ENCODE assay signal across 1 cellular context in the genomic region with DNA sequence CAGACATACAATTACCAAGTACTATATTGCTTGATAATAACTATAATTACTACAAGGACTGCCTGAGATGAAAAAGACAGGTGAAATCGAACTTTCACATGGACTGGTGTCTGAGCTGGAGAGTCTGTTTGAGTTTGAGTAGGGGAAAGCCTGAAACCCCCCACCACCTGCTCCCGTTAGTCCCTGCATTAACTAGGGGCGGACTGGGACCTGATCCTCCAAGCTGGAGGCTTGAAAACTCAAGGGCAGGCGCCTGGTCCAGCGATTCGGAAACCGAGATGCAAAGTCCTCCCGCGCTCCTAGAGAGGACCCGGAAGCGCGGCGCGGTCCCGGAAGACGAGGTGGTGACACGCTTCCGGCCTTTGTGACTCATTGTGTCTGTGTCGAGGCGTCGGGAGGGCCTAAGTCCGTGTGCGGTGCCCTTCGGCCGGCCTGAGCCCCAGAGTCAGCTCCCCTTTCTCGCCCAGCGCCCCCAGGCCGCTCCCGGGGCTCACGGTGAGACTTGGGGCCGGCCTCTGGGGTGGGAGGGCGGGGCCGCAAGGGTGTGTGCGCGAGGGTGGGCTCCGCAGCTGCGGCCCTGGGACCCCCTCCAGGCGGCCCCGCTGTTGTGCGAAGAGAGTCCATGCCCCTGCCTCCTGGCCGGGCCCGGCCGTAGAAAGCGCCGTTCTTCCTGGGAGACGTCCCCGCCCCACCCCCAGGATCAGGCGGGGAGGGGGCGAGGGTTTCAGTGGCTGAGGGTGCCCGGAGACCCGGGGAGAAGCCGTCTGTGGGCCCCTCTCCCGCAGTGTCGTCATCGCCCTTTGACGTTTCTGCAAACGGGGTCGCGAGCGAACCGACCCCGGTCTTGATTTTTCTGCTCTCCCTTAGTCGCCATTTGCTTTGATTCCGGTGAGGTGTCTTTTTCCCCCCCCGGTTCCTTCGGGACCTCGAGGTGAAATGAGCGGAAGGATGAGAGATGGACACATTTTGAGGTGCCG.
TF ChIP-seq lines count a peak whose summit lies in the region.

Gene ZKSCAN1, plus strand, starts transcription at position 365 of the 977 bp plus-strand sequence. CDS start 7,911 bp downstream, outside the sequence.

TF ChIP-seq in HepG2, 621 proteins besides CTCF, POLR2A, EP300 and RAD21 (continued from another document and continues in another):
- TF ChIP-seq, protein P1, sequence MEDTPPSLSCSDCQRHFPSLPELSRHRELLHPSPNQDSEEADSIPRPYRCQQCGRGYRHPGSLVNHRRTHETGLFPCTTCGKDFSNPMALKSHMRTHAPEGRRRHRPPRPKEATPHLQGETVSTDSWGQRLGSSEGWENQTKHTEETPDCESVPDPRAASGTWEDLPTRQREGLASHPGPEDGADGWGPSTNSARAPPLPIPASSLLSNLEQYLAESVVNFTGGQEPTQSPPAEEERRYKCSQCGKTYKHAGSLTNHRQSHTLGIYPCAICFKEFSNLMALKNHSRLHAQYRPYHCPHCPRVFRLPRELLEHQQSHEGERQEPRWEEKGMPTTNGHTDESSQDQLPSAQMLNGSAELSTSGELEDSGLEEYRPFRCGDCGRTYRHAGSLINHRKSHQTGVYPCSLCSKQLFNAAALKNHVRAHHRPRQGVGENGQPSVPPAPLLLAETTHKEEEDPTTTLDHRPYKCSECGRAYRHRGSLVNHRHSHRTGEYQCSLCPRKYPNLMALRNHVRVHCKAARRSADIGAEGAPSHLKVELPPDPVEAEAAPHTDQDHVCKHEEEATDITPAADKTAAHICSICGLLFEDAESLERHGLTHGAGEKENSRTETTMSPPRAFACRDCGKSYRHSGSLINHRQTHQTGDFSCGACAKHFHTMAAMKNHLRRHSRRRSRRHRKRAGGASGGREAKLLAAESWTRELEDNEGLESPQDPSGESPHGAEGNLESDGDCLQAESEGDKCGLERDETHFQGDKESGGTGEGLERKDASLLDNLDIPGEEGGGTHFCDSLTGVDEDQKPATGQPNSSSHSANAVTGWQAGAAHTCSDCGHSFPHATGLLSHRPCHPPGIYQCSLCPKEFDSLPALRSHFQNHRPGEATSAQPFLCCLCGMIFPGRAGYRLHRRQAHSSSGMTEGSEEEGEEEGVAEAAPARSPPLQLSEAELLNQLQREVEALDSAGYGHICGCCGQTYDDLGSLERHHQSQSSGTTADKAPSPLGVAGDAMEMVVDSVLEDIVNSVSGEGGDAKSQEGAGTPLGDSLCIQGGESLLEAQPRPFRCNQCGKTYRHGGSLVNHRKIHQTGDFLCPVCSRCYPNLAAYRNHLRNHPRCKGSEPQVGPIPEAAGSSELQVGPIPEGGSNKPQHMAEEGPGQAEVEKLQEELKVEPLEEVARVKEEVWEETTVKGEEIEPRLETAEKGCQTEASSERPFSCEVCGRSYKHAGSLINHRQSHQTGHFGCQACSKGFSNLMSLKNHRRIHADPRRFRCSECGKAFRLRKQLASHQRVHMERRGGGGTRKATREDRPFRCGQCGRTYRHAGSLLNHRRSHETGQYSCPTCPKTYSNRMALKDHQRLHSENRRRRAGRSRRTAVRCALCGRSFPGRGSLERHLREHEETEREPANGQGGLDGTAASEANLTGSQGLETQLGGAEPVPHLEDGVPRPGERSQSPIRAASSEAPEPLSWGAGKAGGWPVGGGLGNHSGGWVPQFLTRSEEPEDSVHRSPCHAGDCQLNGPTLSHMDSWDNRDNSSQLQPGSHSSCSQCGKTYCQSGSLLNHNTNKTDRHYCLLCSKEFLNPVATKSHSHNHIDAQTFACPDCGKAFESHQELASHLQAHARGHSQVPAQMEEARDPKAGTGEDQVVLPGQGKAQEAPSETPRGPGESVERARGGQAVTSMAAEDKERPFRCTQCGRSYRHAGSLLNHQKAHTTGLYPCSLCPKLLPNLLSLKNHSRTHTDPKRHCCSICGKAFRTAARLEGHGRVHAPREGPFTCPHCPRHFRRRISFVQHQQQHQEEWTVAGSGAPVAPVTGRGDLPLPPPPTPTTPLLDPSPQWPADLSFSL (CRISPR knock-in tag; IDR thresholded peaks at IDR 0.05): no peak
- TF ChIP-seq FOSL1 (CRISPR knock-in tag; IDR thresholded peaks at IDR 0.05; ENCODE audit: borderline replicate concordance) (peak; percentile 84), CHD4 (IDR thresholded peaks at IDR 0.05; ENCODE audit: borderline replicate concordance, low read length) (no peak), ZNF264 (CRISPR knock-in tag; IDR thresholded peaks at IDR 0.05) (no peak), PHF21A (CRISPR knock-in tag; IDR thresholded peaks at IDR 0.05) (no peak), DBP (CRISPR knock-in tag; IDR thresholded peaks at IDR 0.05; ENCODE audit: not compliant biosample characterization) (peak; percentile 71), RERE (CRISPR knock-in tag; IDR thresholded peaks at IDR 0.05; ENCODE audit: low read depth) (no peak), DPF2 (CRISPR knock-in tag; IDR thresholded peaks at IDR 0.05; ENCODE audit: borderline replicate concordance, low read depth) (no peak), NFE2 (CRISPR knock-in tag; IDR thresholded peaks at IDR 0.05) (no peak), TRIM24 (CRISPR knock-in tag; IDR thresholded peaks at IDR 0.05) (no peak), TERF1 (CRISPR knock-in tag; IDR thresholded peaks at IDR 0.05) (no peak), XRCC5 (optimal IDR thresholded peaks at IDR 0.05; ENCODE audit: low read length) (peak; percentile 15), ZZZ3 (CRISPR knock-in tag; IDR thresholded peaks at IDR 0.05; ENCODE audit: borderline replicate concordance) (no peak), CAMTA2 (CRISPR knock-in tag; IDR thresholded peaks at IDR 0.05; ENCODE audit: borderline replicate concordance) (no peak), ZNF660 (CRISPR knock-in tag; IDR thresholded peaks at IDR 0.05; ENCODE audit: borderline replicate concordance, low read depth) (no peak), ZSCAN31 (CRISPR knock-in tag; IDR thresholded peaks at IDR 0.05; ENCODE audit: low read depth) (peak; percentile 90), NCOA1 (CRISPR knock-in tag; IDR thresholded peaks at IDR 0.05) (peak; percentile 41; the same call in 1 of the 2 replicates), GZF1 (CRISPR knock-in tag; IDR thresholded peaks at IDR 0.05) (no peak), ZNF749 (CRISPR knock-in tag; IDR thresholded peaks at IDR 0.05; ENCODE audit: borderline replicate concordance) (no peak), RCOR2 (CRISPR knock-in tag; IDR thresholded peaks at IDR 0.05) (no peak), ATF3 (CRISPR knock-in tag; IDR thresholded peaks at IDR 0.05) (peak; percentile 69; the same call in 1 of the 2 replicates), HDAC6 (IDR thresholded peaks at IDR 0.05; ENCODE audit: low read depth, low read length) (no peak), RFX1 (IDR thresholded peaks at IDR 0.05) (no peak), ZFY (CRISPR knock-in tag; IDR thresholded peaks at IDR 0.05) (peak; percentile 93)
- TF ChIP-seq, protein P2, sequence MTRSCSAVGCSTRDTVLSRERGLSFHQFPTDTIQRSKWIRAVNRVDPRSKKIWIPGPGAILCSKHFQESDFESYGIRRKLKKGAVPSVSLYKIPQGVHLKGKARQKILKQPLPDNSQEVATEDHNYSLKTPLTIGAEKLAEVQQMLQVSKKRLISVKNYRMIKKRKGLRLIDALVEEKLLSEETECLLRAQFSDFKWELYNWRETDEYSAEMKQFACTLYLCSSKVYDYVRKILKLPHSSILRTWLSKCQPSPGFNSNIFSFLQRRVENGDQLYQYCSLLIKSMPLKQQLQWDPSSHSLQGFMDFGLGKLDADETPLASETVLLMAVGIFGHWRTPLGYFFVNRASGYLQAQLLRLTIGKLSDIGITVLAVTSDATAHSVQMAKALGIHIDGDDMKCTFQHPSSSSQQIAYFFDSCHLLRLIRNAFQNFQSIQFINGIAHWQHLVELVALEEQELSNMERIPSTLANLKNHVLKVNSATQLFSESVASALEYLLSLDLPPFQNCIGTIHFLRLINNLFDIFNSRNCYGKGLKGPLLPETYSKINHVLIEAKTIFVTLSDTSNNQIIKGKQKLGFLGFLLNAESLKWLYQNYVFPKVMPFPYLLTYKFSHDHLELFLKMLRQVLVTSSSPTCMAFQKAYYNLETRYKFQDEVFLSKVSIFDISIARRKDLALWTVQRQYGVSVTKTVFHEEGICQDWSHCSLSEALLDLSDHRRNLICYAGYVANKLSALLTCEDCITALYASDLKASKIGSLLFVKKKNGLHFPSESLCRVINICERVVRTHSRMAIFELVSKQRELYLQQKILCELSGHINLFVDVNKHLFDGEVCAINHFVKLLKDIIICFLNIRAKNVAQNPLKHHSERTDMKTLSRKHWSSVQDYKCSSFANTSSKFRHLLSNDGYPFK (CRISPR knock-in tag; IDR thresholded peaks at IDR 0.05; ENCODE audit: borderline replicate concordance): peak; percentile 73; the same call in 1 of the 2 replicates
- TF ChIP-seq, protein P3, sequence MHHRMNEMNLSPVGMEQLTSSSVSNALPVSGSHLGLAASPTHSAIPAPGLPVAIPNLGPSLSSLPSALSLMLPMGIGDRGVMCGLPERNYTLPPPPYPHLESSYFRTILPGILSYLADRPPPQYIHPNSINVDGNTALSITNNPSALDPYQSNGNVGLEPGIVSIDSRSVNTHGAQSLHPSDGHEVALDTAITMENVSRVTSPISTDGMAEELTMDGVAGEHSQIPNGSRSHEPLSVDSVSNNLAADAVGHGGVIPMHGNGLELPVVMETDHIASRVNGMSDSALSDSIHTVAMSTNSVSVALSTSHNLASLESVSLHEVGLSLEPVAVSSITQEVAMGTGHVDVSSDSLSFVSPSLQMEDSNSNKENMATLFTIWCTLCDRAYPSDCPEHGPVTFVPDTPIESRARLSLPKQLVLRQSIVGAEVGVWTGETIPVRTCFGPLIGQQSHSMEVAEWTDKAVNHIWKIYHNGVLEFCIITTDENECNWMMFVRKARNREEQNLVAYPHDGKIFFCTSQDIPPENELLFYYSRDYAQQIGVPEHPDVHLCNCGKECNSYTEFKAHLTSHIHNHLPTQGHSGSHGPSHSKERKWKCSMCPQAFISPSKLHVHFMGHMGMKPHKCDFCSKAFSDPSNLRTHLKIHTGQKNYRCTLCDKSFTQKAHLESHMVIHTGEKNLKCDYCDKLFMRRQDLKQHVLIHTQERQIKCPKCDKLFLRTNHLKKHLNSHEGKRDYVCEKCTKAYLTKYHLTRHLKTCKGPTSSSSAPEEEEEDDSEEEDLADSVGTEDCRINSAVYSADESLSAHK (CRISPR knock-in tag; IDR thresholded peaks at IDR 0.05; ENCODE audit: borderline replicate concordance): no peak
